12 cellular contexts compared by ENCODE assay signal in the genomic region with DNA sequence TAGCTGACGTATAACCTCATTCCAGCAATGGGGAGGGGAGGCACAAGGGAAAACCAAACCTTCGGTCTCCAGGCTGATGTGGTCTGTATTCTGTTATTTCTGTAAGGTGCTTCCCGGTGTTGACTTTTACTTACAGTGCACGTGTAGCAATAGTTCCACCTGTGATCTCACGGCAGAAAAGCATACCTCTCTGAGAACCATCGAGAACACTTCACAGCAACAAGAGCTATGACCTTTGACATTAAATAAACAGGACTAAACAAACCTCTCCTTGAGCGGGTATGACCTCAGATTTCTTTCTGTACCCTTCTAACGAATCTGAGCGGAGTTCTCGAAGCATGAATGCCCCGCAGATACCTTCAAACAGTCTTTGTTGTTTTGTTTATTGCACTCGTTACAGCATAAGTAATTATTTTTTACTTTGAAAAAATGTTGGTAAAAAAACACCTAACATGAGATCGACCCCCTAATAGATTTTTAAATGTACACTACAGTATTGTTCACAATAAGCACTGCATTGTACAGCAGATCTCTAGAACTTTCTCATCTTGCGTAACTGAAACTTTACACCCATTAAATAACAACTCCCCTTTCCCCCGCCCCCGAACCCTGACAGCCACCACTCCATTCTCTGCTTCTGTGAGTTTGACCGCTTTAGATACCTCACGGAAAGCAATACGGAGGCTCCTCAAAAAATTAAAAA.
"Had no signal": no experiment of that assay in that cellular context is flagged by ENCODE, and none has a peak within 500 bp of the region (broad histone marks: within the 10 kb centered on the region; RNA-seq: fewer than 3 reads in every experiment).

No MANE protein-coding gene starts in this region.

- H3K27me3 Mint-ChIP-seq: T-helper 17 cell had no signal

- DNase-seq: activated CD4-positive, alpha-beta T cell treated with anti-CD3 and anti-CD28 coated beads, Interleukin-2, amount 50 U/mL, for 48 hours; activated CD4-positive, CD25-positive, alpha-beta regulatory T cell; activated naive CD4-positive, alpha-beta T cell treated with anti-CD3 and anti-CD28 coated beads, Interleukin-2, amount 50 U/mL, for 16 hours; caudate nucleus; colonic mucosa; esophagus squamous epithelium; foreskin fibroblast; left ventricle myocardium inferior; stimulated activated CD4-positive, alpha-beta T cell treated with anti-CD3 and anti-CD28 coated beads, Interleukin-4, amount 100 ng/mL, for 1 hour; T-helper 17 cell had no signal

- H3K4me3 Mint-ChIP-seq: neural crest cell, T-helper 17 cell had no signal

- H3K4me3 ChIP-seq: colonic mucosa, esophagus squamous epithelium, left ventricle myocardium inferior, tibial nerve had no signal

- H3K9me3 Mint-ChIP-seq: neural crest cell had no signal

- H3K4me1 ChIP-seq: colonic mucosa had no signal

- ATAC-seq: T-helper 17 cell had no signal

- H3K27ac ChIP-seq: colonic mucosa, esophagus squamous epithelium, left ventricle myocardium inferior, tibial nerve had no signal

- H3K27me3 ChIP-seq: colonic mucosa had no signal

- H3K9me3 ChIP-seq: colonic mucosa, esophagus squamous epithelium, left ventricle myocardium inferior, tibial nerve had no signal

- H3K36me3 ChIP-seq: colonic mucosa, esophagus squamous epithelium, left ventricle myocardium inferior, tibial nerve had no signal
